1 cellular context compared by ENCODE assay signal in genomic region chr2:209593930-209594329, GRCh38.
TF ChIP-seq lines count a peak whose summit lies in the region.

No MANE protein-coding gene starts in this region.

TF ChIP-seq in H1, 55 proteins besides CTCF, POLR2A, EP300 and RAD21:
- TF ChIP-seq CHD7 (IDR thresholded peaks at IDR 0.05; ENCODE audit: insufficient replicate concordance, low read length), result no peak
- TF ChIP-seq HDAC6 (IDR thresholded peaks at IDR 0.05; ENCODE audit: low read depth, low read length), result no peak
- no peak for TF ChIP-seq PHF8 (conservative IDR thresholded peaks at IDR 0.05; ENCODE audit: low read depth, low read length)
- no peak for TF ChIP-seq GTF2F1 (IDR thresholded peaks at IDR 0.05; ENCODE audit: borderline replicate concordance, low read depth, low read length)
- TF ChIP-seq ZNF274 (IDR thresholded peaks at IDR 0.05; ENCODE audit: borderline replicate concordance, extremely low read depth, low read length), result no peak
- TF ChIP-seq CHD1 (IDR thresholded peaks at IDR 0.05; ENCODE audit: low read depth, low read length), result no peak
- no peak for TF ChIP-seq CREB1 (IDR thresholded peaks at IDR 0.05)
- no peak for TF ChIP-seq SRF (IDR thresholded peaks at IDR 0.05; ENCODE audit: low read depth, low read length)
- TF ChIP-seq POU5F1 (IDR thresholded peaks at IDR 0.05; ENCODE audit: low read depth, low read length), result no peak
- no peak for TF ChIP-seq E2F6 (IDR thresholded peaks at IDR 0.05)
- TF ChIP-seq SIX5 (IDR thresholded peaks at IDR 0.05; ENCODE audit: low read depth, low read length), result no peak
- TF ChIP-seq NANOG (IDR thresholded peaks at IDR 0.05; ENCODE audit: insufficient read depth, low read depth, low read length, poor library complexity, severe bottlenecking), result no peak
- TF ChIP-seq SP1 (IDR thresholded peaks at IDR 0.05; ENCODE audit: low read depth, low read length), result no peak
- no peak for TF ChIP-seq KDM5A (IDR thresholded peaks at IDR 0.05; ENCODE audit: low read length)
- TF ChIP-seq TCF12 (IDR thresholded peaks at IDR 0.05; ENCODE audit: low read depth, low read length), result no peak
- no peak for TF ChIP-seq POLR2AphosphoS5 (IDR thresholded peaks at IDR 0.05; ENCODE audit: low read depth, low read length)
